ENCODE assay signal across 2 cellular contexts in genomic region chr4:103067841-103068547, GRCh38.
TF ChIP-seq lines count a peak whose summit lies in the region.

No MANE protein-coding gene starts in this region.

TF ChIP-seq in A549, 52 proteins besides CTCF, POLR2A, EP300 and RAD21:
- no peak for TF ChIP-seq MAZ (IDR thresholded peaks at IDR 0.05; ENCODE audit: borderline replicate concordance, low read depth, low read length)

TF ChIP-seq in SK-N-SH, 30 proteins besides CTCF, POLR2A, EP300 and RAD21:
- TF ChIP-seq JUND (IDR thresholded peaks at IDR 0.05) (0 out of 2 replicates have a peak, but pooled peaks have one; percentile 18), MXI1 (IDR thresholded peaks at IDR 0.05; ENCODE audit: low read depth, low read length) (no peak), CHD2 (IDR thresholded peaks at IDR 0.05; ENCODE audit: low read length, partially characterized antibody) (no peak)
